ENCODE assay signal across 16 cellular contexts in genomic region chr14:21602181-21602580, GRCh38. TPM values are rescaled to one million over a fixed set of nuclear protein-coding genes. Genes with fewer than 3 reads are reported as not detected.
"Had no signal": no experiment of that assay in that cellular context is flagged by ENCODE, and none has a peak within 500 bp of the region (broad histone marks: within the 10 kb centered on the region; RNA-seq: fewer than 3 reads in every experiment).

No MANE protein-coding gene starts in this region.

RNA-seq across cellular contexts. Expression of gene OR10G3, which starts 22.3 kb away (rescaled TPM):
- total RNA-seq: stomach, subcutaneous adipose tissue, suprapubic skin, temporal lobe, testis, thoracic aorta, thyroid gland, transverse colon, upper lobe of left lung, upper lobe of right lung, ureter, urinary bladder, uterus, vagina had no signal
- polyA plus RNA-seq: stomach, urinary bladder had no signal

RNA-seq across cellular contexts. Expression of gene OR10G2, which starts 32.6 kb away (rescaled TPM):
- total RNA-seq: stomach, subcutaneous adipose tissue, suprapubic skin, temporal lobe, thoracic aorta, thyroid gland, tibial nerve, transverse colon, upper lobe of left lung, upper lobe of right lung, ureter, urinary bladder, uterus, vagina had no signal
- polyA plus RNA-seq: stomach, thymus, urinary bladder had no signal

RNA-seq across cellular contexts. Expression of gene OR4E2, which starts 51.5 kb away (rescaled TPM):
- total RNA-seq: stomach, subcutaneous adipose tissue, suprapubic skin, temporal lobe, thoracic aorta, thyroid gland, tibial nerve, transverse colon, upper lobe of left lung, upper lobe of right lung, ureter, urinary bladder, uterus, vagina had no signal
- polyA plus RNA-seq: stomach, urinary bladder had no signal
